28 cellular contexts compared by ENCODE assay signal in the genomic region with DNA sequence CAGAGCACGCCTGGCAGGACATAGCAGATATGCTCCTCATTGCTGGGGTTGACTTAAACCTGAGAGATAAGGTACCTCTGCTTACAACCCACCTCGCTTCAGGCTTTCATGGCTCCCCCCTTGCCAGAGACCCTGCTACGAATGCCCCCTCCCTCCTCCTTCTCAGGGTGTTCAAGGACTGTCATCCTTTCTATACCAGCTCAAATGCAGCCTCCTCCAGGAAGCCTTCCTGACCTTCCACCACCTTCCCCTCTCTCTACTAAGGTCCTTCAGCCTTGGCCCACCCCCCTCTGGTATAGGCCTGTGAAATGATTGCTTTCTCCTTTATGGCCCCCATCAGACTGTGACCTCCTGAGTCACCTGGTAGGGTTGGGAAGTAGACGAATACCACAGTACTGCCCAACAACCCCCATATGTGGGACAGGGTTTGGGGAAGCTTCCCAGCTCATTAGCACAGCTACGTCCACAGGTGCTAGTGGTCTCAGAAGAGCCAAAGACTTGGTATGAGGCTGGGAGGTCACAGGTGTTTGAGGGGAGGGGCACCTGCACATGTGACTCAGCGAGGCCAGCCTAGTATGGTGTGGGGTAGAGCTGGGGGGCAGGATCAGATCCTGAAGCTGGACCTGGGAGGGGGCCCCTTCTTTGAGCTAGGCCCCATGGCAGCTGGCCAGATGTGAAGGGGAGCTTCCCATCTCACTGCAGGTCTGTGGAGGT.
"Had no signal": no experiment of that assay in that cellular context is flagged by ENCODE, and none has a peak within 500 bp of the region (broad histone marks: within the 10 kb centered on the region; RNA-seq: fewer than 3 reads in every experiment).

No MANE protein-coding gene starts in this region.

- H3K9me3 ChIP-seq: esophagus squamous epithelium, psoas muscle, sigmoid colon, thoracic aorta had no signal

- H3K4me3 Mint-ChIP-seq: activated CD4-positive, alpha-beta memory T cell treated with anti-CD3 and anti-CD28 coated beads, Interleukin-2, amount 10 ng/mL, durations not matched to agents 7 days and 5 days; activated CD4-positive, alpha-beta T cell treated with anti-CD3 and anti-CD28 coated beads, Interleukin-2, amount 10 ng/mL, durations not matched to agents 7 days and 5 days; activated naive CD8-positive, alpha-beta T cell treated with anti-CD3 and anti-CD28 coated beads, Interleukin-2, amount 10 ng/mL, durations not matched to agents 7 days and 5 days; dendritic cell treated with granulocyte-macrophage colony-stimulating factor and Interleukin-4, amounts not matched to agents 40 ng/mL and 50 ng/mL, for 4 days; naive thymus-derived CD8-positive, alpha-beta T cell; neural crest cell; T-helper 17 cell had no signal

- ATAC-seq: activated CD4-positive, CD25-positive, alpha-beta regulatory T cell treated with anti-CD3 and anti-CD28 coated beads, Interleukin-2, amount 50 U/mL, for 24 hours; left cardiac atrium; naive thymus-derived CD8-positive, alpha-beta T cell; psoas muscle; SK-N-SH treated with all-trans-retinoic acid at 6 μM for 48 hours; T-helper 17 cell had no signal

- H3K27ac ChIP-seq: esophagus squamous epithelium, parathyroid adenoma, psoas muscle, sigmoid colon, thoracic aorta, WERI-Rb-1 had no signal

- H3K4me1 Mint-ChIP-seq: activated CD4-positive, alpha-beta memory T cell treated with anti-CD3 and anti-CD28 coated beads, Interleukin-2, amount 10 ng/mL, durations not matched to agents 7 days and 5 days; activated CD4-positive, alpha-beta T cell treated with anti-CD3 and anti-CD28 coated beads, Interleukin-2, amount 10 ng/mL, durations not matched to agents 7 days and 5 days; T-helper 17 cell had no signal

- H3K4me3 ChIP-seq: esophagus squamous epithelium, psoas muscle, sigmoid colon, smooth muscle cell, thoracic aorta had no signal

- H3K27me3 ChIP-seq: esophagus squamous epithelium, sigmoid colon had no signal

- H3K27me3 Mint-ChIP-seq: activated CD4-positive, alpha-beta memory T cell treated with anti-CD3 and anti-CD28 coated beads, Interleukin-2, amount 10 ng/mL, durations not matched to agents 7 days and 5 days; activated CD4-positive, alpha-beta T cell treated with anti-CD3 and anti-CD28 coated beads, Interleukin-2, amount 10 ng/mL, durations not matched to agents 7 days and 5 days; activated naive CD8-positive, alpha-beta T cell treated with anti-CD3 and anti-CD28 coated beads, Interleukin-2, amount 10 ng/mL, durations not matched to agents 7 days and 5 days; naive thymus-derived CD8-positive, alpha-beta T cell; T-helper 17 cell had no signal

- H3K4me1 ChIP-seq: esophagus squamous epithelium, parathyroid adenoma, psoas muscle, sigmoid colon had no signal

- H3K27ac Mint-ChIP-seq: activated CD4-positive, alpha-beta memory T cell treated with anti-CD3 and anti-CD28 coated beads, Interleukin-2, amount 10 ng/mL, durations not matched to agents 7 days and 5 days; activated CD4-positive, alpha-beta T cell treated with anti-CD3 and anti-CD28 coated beads, Interleukin-2, amount 10 ng/mL, durations not matched to agents 7 days and 5 days; activated naive CD8-positive, alpha-beta T cell treated with anti-CD3 and anti-CD28 coated beads, Interleukin-2, amount 10 ng/mL, durations not matched to agents 7 days and 5 days; activated T-helper 2 cell treated with anti-CD3 and anti-CD28 coated beads, Interferon-gamma antibody, Interleukin-2, Interleukin-4, amounts not matched to agents 10 μg/mL and 5 μg/mL and 100 μg/mL, durations not matched to agents 14 hours and 24 hours and 36 hours; dendritic cell treated with granulocyte-macrophage colony-stimulating factor and Interleukin-4, amounts not matched to agents 40 ng/mL and 50 ng/mL, for 4 days had no signal

- H3K36me3 ChIP-seq: esophagus squamous epithelium, sigmoid colon, thoracic aorta, WERI-Rb-1 had no signal

- DNase-seq: activated CD4-positive, alpha-beta memory T cell treated with anti-CD3 and anti-CD28 coated beads, Interleukin-2, amount 10 ng/mL, durations not matched to agents 7 days and 5 days; activated CD4-positive, alpha-beta T cell treated with anti-CD3 and anti-CD28 coated beads, Interleukin-2, amount 10 ng/mL, durations not matched to agents 7 days and 5 days; activated naive CD8-positive, alpha-beta T cell treated with anti-CD3 and anti-CD28 coated beads, Interleukin-2, amount 10 ng/mL, durations not matched to agents 7 days and 5 days; activated T-cell treated with anti-CD3 and anti-CD28 coated beads, Interleukin-2, amount 50 U/mL, for 48 hours; amniotic stem cell; caudate nucleus; esophagus squamous epithelium; left cardiac atrium; midbrain; naive thymus-derived CD8-positive, alpha-beta T cell; nucleus accumbens; psoas muscle; sigmoid colon; stimulated activated CD4-positive, alpha-beta T cell treated with anti-CD3 and anti-CD28 coated beads, Interleukin-15, amount 100 ng/mL, for 24 hours; stimulated activated CD4-positive, alpha-beta T cell treated with anti-CD3 and anti-CD28 coated beads, Interleukin-2, amount 100 ng/mL, for 24 hours; stimulated activated naive CD4-positive, alpha-beta T cell; T-helper 17 cell; T1000; trophoblast cell; WERI-Rb-1 had no signal

- H3K9me3 Mint-ChIP-seq: activated CD4-positive, alpha-beta memory T cell treated with anti-CD3 and anti-CD28 coated beads, Interleukin-2, amount 10 ng/mL, durations not matched to agents 7 days and 5 days; activated CD4-positive, alpha-beta T cell treated with anti-CD3 and anti-CD28 coated beads, Interleukin-2, amount 10 ng/mL, durations not matched to agents 7 days and 5 days; activated naive CD8-positive, alpha-beta T cell treated with anti-CD3 and anti-CD28 coated beads, Interleukin-2, amount 10 ng/mL, durations not matched to agents 7 days and 5 days; activated T-helper 2 cell treated with anti-CD3 and anti-CD28 coated beads, Interferon-gamma antibody, Interleukin-2, Interleukin-4, amounts not matched to agents 10 μg/mL and 5 μg/mL and 100 μg/mL, durations not matched to agents 14 hours and 24 hours and 36 hours; dendritic cell treated with granulocyte-macrophage colony-stimulating factor and Interleukin-4, amounts not matched to agents 40 ng/mL and 50 ng/mL, for 4 days; naive thymus-derived CD8-positive, alpha-beta T cell; neural crest cell had no signal
